Comparison of ENCODE assay signal across 1 cellular context in genomic region chr2:216029416-216030129, GRCh38.
TF ChIP-seq lines count a peak whose summit lies in the region.

No MANE protein-coding gene starts in this region.

TF ChIP-seq in GM12878, 131 proteins besides CTCF, POLR2A, EP300 and RAD21:
- TF ChIP-seq NBN (IDR thresholded peaks at IDR 0.05): no peak
- TF ChIP-seq RAD51 (IDR thresholded peaks at IDR 0.05): peak; percentile 35; the same call in 1 of the 2 replicates
- peak; percentile 32; the same call in 1 of the 2 replicates for TF ChIP-seq RUNX3 (IDR thresholded peaks at IDR 0.05; ENCODE audit: low read length)
- TF ChIP-seq, protein P1, sequence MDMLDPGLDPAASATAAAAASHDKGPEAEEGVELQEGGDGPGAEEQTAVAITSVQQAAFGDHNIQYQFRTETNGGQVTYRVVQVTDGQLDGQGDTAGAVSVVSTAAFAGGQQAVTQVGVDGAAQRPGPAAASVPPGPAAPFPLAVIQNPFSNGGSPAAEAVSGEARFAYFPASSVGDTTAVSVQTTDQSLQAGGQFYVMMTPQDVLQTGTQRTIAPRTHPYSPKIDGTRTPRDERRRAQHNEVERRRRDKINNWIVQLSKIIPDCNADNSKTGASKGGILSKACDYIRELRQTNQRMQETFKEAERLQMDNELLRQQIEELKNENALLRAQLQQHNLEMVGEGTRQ (IDR thresholded peaks at IDR 0.05; ENCODE audit: borderline replicate concordance, low read depth, low read length): peak; percentile 7; the same call in 1 of the 2 replicates
- TF ChIP-seq RB1 (IDR thresholded peaks at IDR 0.05; ENCODE audit: borderline replicate concordance): no peak
- peak; percentile 44 for TF ChIP-seq USF1 (IDR thresholded peaks at IDR 0.05; ENCODE audit: borderline replicate concordance, extremely low read length, insufficient read depth, low read depth, low read length)
- TF ChIP-seq, protein P2, sequence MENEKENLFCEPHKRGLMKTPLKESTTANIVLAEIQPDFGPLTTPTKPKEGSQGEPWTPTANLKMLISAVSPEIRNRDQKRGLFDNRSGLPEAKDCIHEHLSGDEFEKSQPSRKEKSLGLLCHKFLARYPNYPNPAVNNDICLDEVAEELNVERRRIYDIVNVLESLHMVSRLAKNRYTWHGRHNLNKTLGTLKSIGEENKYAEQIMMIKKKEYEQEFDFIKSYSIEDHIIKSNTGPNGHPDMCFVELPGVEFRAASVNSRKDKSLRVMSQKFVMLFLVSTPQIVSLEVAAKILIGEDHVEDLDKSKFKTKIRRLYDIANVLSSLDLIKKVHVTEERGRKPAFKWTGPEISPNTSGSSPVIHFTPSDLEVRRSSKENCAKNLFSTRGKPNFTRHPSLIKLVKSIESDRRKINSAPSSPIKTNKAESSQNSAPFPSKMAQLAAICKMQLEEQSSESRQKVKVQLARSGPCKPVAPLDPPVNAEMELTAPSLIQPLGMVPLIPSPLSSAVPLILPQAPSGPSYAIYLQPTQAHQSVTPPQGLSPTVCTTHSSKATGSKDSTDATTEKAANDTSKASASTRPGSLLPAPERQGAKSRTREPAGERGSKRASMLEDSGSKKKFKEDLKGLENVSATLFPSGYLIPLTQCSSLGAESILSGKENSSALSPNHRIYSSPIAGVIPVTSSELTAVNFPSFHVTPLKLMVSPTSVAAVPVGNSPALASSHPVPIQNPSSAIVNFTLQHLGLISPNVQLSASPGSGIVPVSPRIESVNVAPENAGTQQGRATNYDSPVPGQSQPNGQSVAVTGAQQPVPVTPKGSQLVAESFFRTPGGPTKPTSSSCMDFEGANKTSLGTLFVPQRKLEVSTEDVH (IDR thresholded peaks at IDR 0.05; ENCODE audit: low read depth, partially characterized antibody): no peak
- TF ChIP-seq ZSCAN29 (IDR thresholded peaks at IDR 0.05): no peak
